Comparison of ENCODE assay signal across 10 cellular contexts in the genomic region with DNA sequence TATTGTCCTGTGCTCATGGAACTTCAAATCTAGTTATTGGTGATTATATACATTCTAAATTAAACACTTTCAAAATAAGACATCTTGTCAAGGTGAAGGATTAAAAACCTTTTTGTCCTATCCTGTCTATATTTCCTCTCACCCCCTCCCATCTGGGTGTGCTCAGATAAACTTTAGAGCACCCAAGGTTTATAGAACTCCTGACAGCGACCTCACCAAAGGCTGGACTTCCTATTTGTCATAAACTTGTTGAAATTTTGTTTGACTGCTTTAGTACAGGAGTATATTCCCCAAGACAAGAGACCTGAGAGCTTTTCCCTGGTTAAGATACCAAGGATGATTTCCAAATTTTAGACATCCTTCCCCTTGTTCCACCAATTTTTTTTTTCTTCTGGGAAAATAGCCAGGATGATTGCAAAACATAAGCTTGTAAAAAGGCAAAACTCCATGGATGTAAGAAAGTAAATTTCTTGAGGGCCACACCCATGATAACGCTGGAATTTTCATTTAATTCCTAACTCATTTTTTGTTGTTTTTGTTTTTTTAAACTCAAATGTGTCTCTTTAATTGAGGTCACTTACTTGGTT. TPM values are rescaled to one million over a fixed set of nuclear protein-coding genes. Genes with fewer than 3 reads are reported as not detected.
DNase-seq lines count a peak whose midpoint lies in the region; ATAC-seq, FAIRE-seq and TF ChIP-seq lines count a peak whose summit lies in the region.
"Had no signal": no experiment of that assay in that cellular context is flagged by ENCODE, and none has a peak within 500 bp of the region (broad histone marks: within the 10 kb centered on the region; RNA-seq: fewer than 3 reads in every experiment).

No MANE protein-coding gene starts in this region.

- no peak overlapping the region for H3K27ac ChIP-seq in endothelial cell of umbilical vein (ENCODE audit: insufficient read depth, low read depth, low read length)
- H3K27ac ChIP-seq: spleen had no signal

- dilution Hi-C loops in endothelial cell of umbilical vein (cut with MboI; ENCODE audit: extremely low pct_ligation_motif_present, low sequenced_read_pairs), result no loop called here

- no peaks in the 10 kb centered on the region for H3K79me2 ChIP-seq in endothelial cell of umbilical vein (ENCODE audit: control insufficient read depth, insufficient read depth, low read length)

- peak overlapping the region; percentile 42 for H3K4me2 ChIP-seq in endothelial cell of umbilical vein (ENCODE audit: insufficient read depth, low read length)

- no peaks in the 10 kb centered on the region for H4K20me1 ChIP-seq in endothelial cell of umbilical vein (replicated peaks; ENCODE audit: control insufficient read depth, extremely low read depth, insufficient read depth, low read length)

- H3K27me3 ChIP-seq in endothelial cell of umbilical vein (ENCODE audit: control insufficient read depth in 2 of 2, insufficient read depth in 2 of 2, low read length in 2 of 2), result no peaks in the 10 kb centered on the region
- H3K27me3 ChIP-seq: spleen had no signal

- H3K4me1 ChIP-seq in endothelial cell of umbilical vein (ENCODE audit: control insufficient read depth, extremely low read depth, insufficient read depth, low read length), result peaks cover 11% of the 10 kb centered on the region

- H3K4me3 ChIP-seq in endothelial cell of umbilical vein (replicated peaks in 1 of 3; ENCODE audit: insufficient read depth in 1 of 3, low read depth in 1 of 3, low read length in 3 of 3), result no peak overlapping the region
- H3K4me3 ChIP-seq: spleen had no signal

- CTCF ChIA-PET in endothelial cell of umbilical vein (lab: Charles Lee), result interaction anchor here (0.6 to 1.5 kb wide), 8 partner anchors 12 to 244 kb away, joined by 3 to 5 read pairs (median 4); no protein-coding TSS in a partner anchor

- POLR2A ChIA-PET in endothelial cell of umbilical vein (lab: Charles Lee), result no interaction called here

- TF ChIP-seq CTCF in endothelial cell of umbilical vein (IDR thresholded peaks at IDR 0.05; ENCODE audit: extremely low read depth in 1 of 2, insufficient read depth in 1 of 2, low read depth in 1 of 2, low read length in 2 of 2), result no peak

- no peaks in the 10 kb centered on the region for H3K9me1 ChIP-seq in endothelial cell of umbilical vein (replicated peaks; ENCODE audit: control insufficient read depth, extremely low read depth, insufficient read depth, low read length)

- no peaks in the 10 kb centered on the region for H3K36me3 ChIP-seq in endothelial cell of umbilical vein (ENCODE audit: control insufficient read depth in 2 of 2, extremely low read depth in 1 of 2, insufficient read depth in 2 of 2, low read length in 2 of 2)
- H3K36me3 ChIP-seq: spleen had no signal

- no TSS peak for BruUV-seq in endothelial cell of umbilical vein (replicated peaks; lab: Mats Ljungman, UMichigan)

- DNase-seq in AG20443 (ENCODE audit: low spot score) (peak; percentile 38), M059J (ENCODE audit: low read depth) (peak; percentile 69), endothelial cell of umbilical vein (ENCODE audit: low read depth, low spot score) (peak; percentile 15), myocyte (ENCODE audit: low read depth) (peak; percentile 73), ecto neural progenitor cell (ENCODE audit: low spot score) (no peak), inferior parietal cortex (ENCODE audit: extremely low spot score) (no peak)
- DNase-seq: CD4-positive, CD25-positive, alpha-beta regulatory T cell; spleen had no signal

- peak overlapping the region; percentile 11 for H3K9ac ChIP-seq in endothelial cell of umbilical vein (replicated peaks; ENCODE audit: extremely low read depth, insufficient read depth, low read length)

- no peak overlapping the region for H2AFZ ChIP-seq in endothelial cell of umbilical vein (ENCODE audit: low read depth, low read length)

- ATAC-seq in GM19035 (IDR thresholded peaks at IDR 0.05; ENCODE audit: unreplicated experiment) (no peak), HG03342 (IDR thresholded peaks at IDR 0.05; ENCODE audit: unreplicated experiment) (no peak)

- FAIRE-seq in endothelial cell of umbilical vein (lab: Jason Lieb, UNC), result no peak

- intact Hi-C loops in endothelial cell of umbilical vein (cut with micrococcal nuclease), result no loop called here

- no peaks in the 10 kb centered on the region for H3K9me3 ChIP-seq in endothelial cell of umbilical vein (replicated peaks; ENCODE audit: control insufficient read depth, insufficient read depth, low read length)
- H3K9me3 ChIP-seq: spleen had no signal

- TF ChIP-seq POLR2A in endothelial cell of umbilical vein (IDR thresholded peaks at IDR 0.05; ENCODE audit: low read depth, low read length), result no peak

TF ChIP-seq in endothelial cell of umbilical vein, 7 proteins besides CTCF, POLR2A, EP300 and RAD21:
- no peak for TF ChIP-seq POLR2AphosphoS5 (IDR thresholded peaks at IDR 0.05; ENCODE audit: insufficient read depth, low read depth, low read length)
- no peak for TF ChIP-seq GATA2 (IDR thresholded peaks at IDR 0.05; ENCODE audit: insufficient read depth, insufficient read length, low read depth, low read length)
- no peak for TF ChIP-seq EZH2 (IDR thresholded peaks at IDR 0.05; ENCODE audit: borderline replicate concordance, low read depth, low read length, severe bottlenecking)
- no peak for TF ChIP-seq JUN (IDR thresholded peaks at IDR 0.05; ENCODE audit: borderline replicate concordance, insufficient read depth, insufficient read length, low read depth)
- TF ChIP-seq, protein P1, sequence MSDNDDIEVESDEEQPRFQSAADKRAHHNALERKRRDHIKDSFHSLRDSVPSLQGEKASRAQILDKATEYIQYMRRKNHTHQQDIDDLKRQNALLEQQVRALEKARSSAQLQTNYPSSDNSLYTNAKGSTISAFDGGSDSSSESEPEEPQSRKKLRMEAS (IDR thresholded peaks at IDR 0.05; ENCODE audit: insufficient read depth, insufficient read length), result no peak
- no peak for TF ChIP-seq MYC (IDR thresholded peaks at IDR 0.05; ENCODE audit: low read depth, low read length)
- no peak for TF ChIP-seq FOS (IDR thresholded peaks at IDR 0.05; ENCODE audit: borderline replicate concordance, insufficient read depth, low read length)

RNA-seq across cellular contexts. Expression of a gene that starts 33.0 kb away (rescaled TPM):
- 13.9 and 20.3 TPM in 2 replicates for total RNA-seq in M059J (2014; rRNA removed; shearing (Covaris generic))
- total RNA-seq in endothelial cell of umbilical vein, result 8.7 and 8.8 TPM in 2 replicates
- 1.3 and 1.6 TPM in 2 replicates for polyA plus RNA-seq in endothelial cell of umbilical vein
- polyA plus RNA-seq in endothelial cell of umbilical vein (2011; cell fraction: cytosol; rRNA removed), result 1.2 and 1.3 TPM in 2 replicates
- 2.1 and 2.4 TPM in 2 replicates for polyA plus RNA-seq in endothelial cell of umbilical vein (2011; cell fraction: nucleus; rRNA removed)
- 0.14 and 0.25 TPM in 2 replicates for polyA plus RNA-seq in endothelial cell of umbilical vein (2012)
- polyA minus RNA-seq in endothelial cell of umbilical vein, result 3.4 and 4.9 TPM in 2 replicates
- 13.3 TPM for polyA minus RNA-seq in endothelial cell of umbilical vein (2011; cell fraction: cytosol; rRNA and poly(A)+ RNA removed)
- polyA minus RNA-seq in endothelial cell of umbilical vein (2011; cell fraction: nucleus; rRNA and poly(A)+ RNA removed), result 4.6 and 5.1 TPM in 2 replicates
- total RNA-seq in myocyte, result 12.4 and 22.5 TPM in 2 replicates
- 8.9 TPM for polyA plus RNA-seq in myocyte (2012)

Comparison
In these comparisons a context has a peak if more than half of its experiments do, and no peak if none do; other contexts are left out.
1. DNase-seq: peak in AG20443 (single experiment), M059J (single experiment), endothelial cell of umbilical vein (single experiment) and myocyte (single experiment); none in ecto neural progenitor cell (single experiment) and inferior parietal cortex (single experiment).